Comparison of ENCODE assay signal across 9 cellular contexts in the genomic region with DNA sequence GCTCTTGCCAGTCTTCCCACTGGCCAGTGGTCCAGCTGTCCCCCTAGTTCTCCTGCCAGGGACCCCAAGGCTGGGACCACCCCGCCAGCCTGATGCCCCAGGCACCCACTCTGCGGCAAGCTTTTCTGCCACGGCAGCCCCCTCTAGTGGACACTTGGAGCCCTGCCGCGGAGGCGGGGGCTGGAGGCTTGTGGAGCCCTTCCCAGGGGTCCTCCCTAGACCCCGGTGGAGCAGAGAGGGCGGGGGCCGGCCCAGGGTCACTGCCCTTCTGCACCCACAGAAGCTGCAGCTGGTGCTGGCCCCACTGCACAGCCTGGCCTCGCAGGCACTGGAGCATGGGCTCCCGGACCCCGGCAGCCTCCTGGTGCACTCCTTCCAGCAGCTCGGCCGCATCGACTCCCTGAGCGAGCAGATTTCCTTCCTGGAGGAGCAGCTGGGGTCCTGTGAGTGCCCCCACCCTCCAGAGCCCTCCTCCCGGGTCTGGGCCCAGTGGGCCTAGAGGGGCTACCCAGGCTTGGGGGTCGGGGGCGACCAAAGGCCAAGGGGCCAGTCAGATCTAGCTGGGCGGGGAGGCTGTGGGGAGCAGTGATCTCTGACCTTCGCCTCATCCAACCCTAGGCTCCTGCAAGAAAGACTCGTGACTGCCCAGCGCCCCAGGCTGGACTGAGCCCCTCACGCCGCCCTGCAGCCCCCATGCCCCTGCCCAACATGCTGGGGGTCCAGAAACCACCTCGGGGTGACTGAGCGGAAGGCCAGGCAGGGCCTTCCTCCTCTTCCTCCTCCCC. TPM values are rescaled to one million over a fixed set of nuclear protein-coding genes. Genes with fewer than 3 reads are reported as not detected.
DNase-seq lines count a peak whose midpoint lies in the region; ATAC-seq and TF ChIP-seq lines count a peak whose summit lies in the region.
"Had no signal": no experiment of that assay in that cellular context is flagged by ENCODE, and none has a peak within 500 bp of the region (broad histone marks: within the 10 kb centered on the region; RNA-seq: fewer than 3 reads in every experiment).

No MANE protein-coding gene starts in this region.

- no peaks in the 10 kb centered on the region for H3K36me3 ChIP-seq in MM.1S (replicated peaks; ENCODE audit: insufficient read depth, low read length)
- peaks cover 0 to 93% (median 40%) of the 10 kb centered on the region in 9 donors for H3K36me3 ChIP-seq in heart right ventricle

- H3K9me2 ChIP-seq in MM.1S (replicated peaks; ENCODE audit: insufficient read depth, low read length) = no peaks in the 10 kb centered on the region

- H2AFZ ChIP-seq in MM.1S (ENCODE audit: low read length) = no peak overlapping the region

- H3K4me1 ChIP-seq in MM.1S (ENCODE audit: low read length) = no peaks in the 10 kb centered on the region
- H3K4me1 ChIP-seq in heart right ventricle = peaks cover 0 to 39% (median 9%) of the 10 kb centered on the region in 9 donors

- ATAC-seq in heart right ventricle (no peak), GM19455 (IDR thresholded peaks at IDR 0.05; ENCODE audit: unreplicated experiment) (no peak)

- peaks cover 94% of the 10 kb centered on the region for H3K27me3 ChIP-seq in MM.1S (replicated peaks; ENCODE audit: insufficient read depth, low read length)
- H3K27me3 ChIP-seq in heart right ventricle = peaks cover 0 to 33% (median 0%) of the 10 kb centered on the region in 7 donors

- H3K9ac ChIP-seq in MM.1S (ENCODE audit: low read length) = no peak overlapping the region

- no peaks in the 10 kb centered on the region for H4K20me1 ChIP-seq in MM.1S (ENCODE audit: insufficient read depth, low read length)

- no peaks in the 10 kb centered on the region for H3F3A ChIP-seq in MM.1S (ENCODE audit: insufficient read depth, low read length)

- no peak overlapping the region for H3K27ac ChIP-seq in MM.1S (ENCODE audit: low read length)
- H3K27ac ChIP-seq in heart right ventricle = peak overlapping the region in 8 of 10 donors; percentile 44 to 94 (median 68)
- H3K27ac ChIP-seq: epithelial cell of prostate had no signal

- TF ChIP-seq CTCF in MM.1S (IDR thresholded peaks at IDR 0.05; ENCODE audit: low read length) (peak; percentile 78), heart right ventricle (IDR thresholded peaks at IDR 0.05) (peak; percentile 60 to 86 (median 80))

- peak; percentile 62 for DNase-seq in COLO829 (ENCODE audit: low spot score)
- no peak for DNase-seq in MM.1S
- DNase-seq in activated T-cell treated with anti-CD3 and anti-CD28 coated beads for 4 hours = peak; percentile 36
- DNase-seq in heart right ventricle = peak in 1 of 2 donors; percentile 63
- peak; percentile 19 to 50 for DNase-seq in stimulated activated CD4-positive, alpha-beta T cell treated with anti-CD3 and anti-CD28 coated beads, Interleukin-4, amount 100 ng/mL, for 4 hours
- DNase-seq in NCI-H1048 (lab: John Stamatoyannopoulos, UW) = no peak
- DNase-seq in HCEC 1CT = no peak

- no peaks in the 10 kb centered on the region for H3K9me3 ChIP-seq in MM.1S (replicated peaks; ENCODE audit: insufficient read depth, low read length)
- no peaks in the 10 kb centered on the region for H3K9me3 ChIP-seq in heart right ventricle

- no peaks in the 10 kb centered on the region for H3K79me2 ChIP-seq in MM.1S (ENCODE audit: low read length)

- H3K4me3 ChIP-seq in MM.1S (ENCODE audit: low read length) (no peak overlapping the region), heart right ventricle (peak overlapping the region in 8 of 10 donors; percentile 8 to 79 (median 43))

- intact Hi-C loops in heart right ventricle (cut with DNase I) = no loop called here

- WGBS in heart right ventricle, 2 donors = 47 to 56% methylated on average over 27 of the region's 27 CpGs

- no peak overlapping the region for H3K4me2 ChIP-seq in MM.1S (ENCODE audit: low read depth, low read length)

RNA-seq across cellular contexts. Expression of gene EGFL7, which starts 9.1 kb away (rescaled TPM):
- total RNA-seq in heart right ventricle = 100 to 1,000 TPM in 5 of 10 donors, 10 to 100 TPM in 5; 68.6 to 115 (median 99.6) TPM
- polyA plus RNA-seq in heart right ventricle = 100 to 1,000 TPM; 160 to 377 TPM

RNA-seq across cellular contexts. Expression of gene AGPAT2, which starts 15.4 kb away (rescaled TPM):
- 10 to 100 TPM; 48.1 to 83.3 (median 58.4) TPM for total RNA-seq in heart right ventricle
- 100 to 1,000 TPM in 1 of 2 donors, 10 to 100 TPM in 1; 97.2 to 195 TPM for polyA plus RNA-seq in heart right ventricle

RNA-seq across cellular contexts. Expression of gene DIPK1B, which starts 40.5 kb away (rescaled TPM):
- 10 to 100 TPM; 15.7 to 26.1 (median 17.9) TPM for total RNA-seq in heart right ventricle
- polyA plus RNA-seq in heart right ventricle = 10 to 100 TPM; 24.8 to 37.9 TPM

Comparison
In these comparisons a context has a peak if more than half of its experiments do, and no peak if none do; other contexts are left out.
1. DNase-seq: peak in COLO829 (single experiment), activated T-cell treated with anti-CD3 and anti-CD28 coated beads for 4 hours (single experiment) and stimulated activated CD4-positive, alpha-beta T cell treated with anti-CD3 and anti-CD28 coated beads, Interleukin-4, amount 100 ng/mL, for 4 hours (2 of 2); none in MM.1S (single experiment), NCI-H1048 (single experiment) and HCEC 1CT (single experiment).